In the genomic region with DNA sequence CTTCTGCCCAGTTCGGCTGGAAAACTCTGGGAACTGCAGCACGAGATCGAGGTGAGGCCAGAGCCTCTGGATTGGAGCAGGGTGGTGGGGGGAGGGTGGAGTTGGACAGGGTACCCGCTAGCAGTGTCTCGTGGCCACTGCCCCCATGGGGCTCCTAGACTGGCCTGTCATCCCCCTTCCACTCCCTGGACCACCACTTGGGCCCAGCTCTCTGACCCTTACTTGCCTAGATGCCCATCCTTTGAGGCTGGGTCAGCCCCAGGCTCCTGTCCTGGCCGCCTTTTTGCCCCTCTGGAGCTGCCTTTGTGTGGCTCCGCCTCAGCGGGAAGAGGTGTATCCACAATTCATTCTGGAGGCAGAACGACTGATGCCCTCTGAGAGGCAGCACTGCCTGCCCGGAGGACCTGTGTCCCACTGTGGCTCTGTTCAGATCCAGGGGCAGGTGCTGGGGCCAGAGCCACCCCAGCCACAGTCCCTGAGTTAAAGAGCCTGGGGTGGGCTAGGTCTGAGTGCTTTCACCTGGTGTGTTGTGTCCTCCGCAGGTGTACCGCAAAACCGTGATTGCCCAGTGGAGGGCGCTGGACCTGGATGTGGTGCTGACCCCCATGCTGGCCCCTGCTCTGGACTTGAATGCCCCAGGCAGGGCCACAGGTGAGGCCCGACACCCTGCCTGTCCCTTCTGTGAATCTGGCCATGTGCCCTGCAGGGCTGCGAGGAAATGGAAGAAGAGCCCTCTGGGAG, we compare ENCODE assay signal across 1 cellular context.
TF ChIP-seq lines count a peak whose summit lies in the region.

No MANE protein-coding gene starts in this region.

TF ChIP-seq in H1, 55 proteins besides CTCF, POLR2A, EP300 and RAD21:
- TF ChIP-seq CREB1 (IDR thresholded peaks at IDR 0.05) = peak; percentile 62; the same call in 1 of the 2 replicates
- TF ChIP-seq CBX5 (IDR thresholded peaks at IDR 0.05; ENCODE audit: low read depth, low read length) = no peak
- 0 out of 2 replicates have a peak, but pooled peaks have one; percentile 32 for TF ChIP-seq YY1 (IDR thresholded peaks at IDR 0.05; ENCODE audit: low read depth, low read length)
- 0 out of 2 replicates have a peak, but pooled peaks have one; percentile 57 for TF ChIP-seq TCF12 (IDR thresholded peaks at IDR 0.05; ENCODE audit: low read depth, low read length)
- 0 out of 4 replicates have a peak, but pooled peaks of 1 of the 2 experiments have one; percentile 37 for TF ChIP-seq SIN3A (conservative IDR thresholded peaks at IDR 0.05 in 1 of 2, IDR thresholded peaks at IDR 0.05 in 1 of 2; ENCODE audit: low read depth in 1 of 2, low read length in 2 of 2)
- TF ChIP-seq, protein P1, sequence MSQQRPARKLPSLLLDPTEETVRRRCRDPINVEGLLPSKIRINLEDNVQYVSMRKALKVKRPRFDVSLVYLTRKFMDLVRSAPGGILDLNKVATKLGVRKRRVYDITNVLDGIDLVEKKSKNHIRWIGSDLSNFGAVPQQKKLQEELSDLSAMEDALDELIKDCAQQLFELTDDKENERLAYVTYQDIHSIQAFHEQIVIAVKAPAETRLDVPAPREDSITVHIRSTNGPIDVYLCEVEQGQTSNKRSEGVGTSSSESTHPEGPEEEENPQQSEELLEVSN (IDR thresholded peaks at IDR 0.05) = 0 out of 2 replicates have a peak, but pooled peaks have one; percentile 18
- TF ChIP-seq RNF2 (IDR thresholded peaks at IDR 0.05; ENCODE audit: borderline replicate concordance, low read depth, low read length, missing control alignments, poor library complexity, severe bottlenecking) = no peak
- TF ChIP-seq, protein P2, sequence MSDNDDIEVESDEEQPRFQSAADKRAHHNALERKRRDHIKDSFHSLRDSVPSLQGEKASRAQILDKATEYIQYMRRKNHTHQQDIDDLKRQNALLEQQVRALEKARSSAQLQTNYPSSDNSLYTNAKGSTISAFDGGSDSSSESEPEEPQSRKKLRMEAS (IDR thresholded peaks at IDR 0.05) = peak; percentile 60
- no peak for TF ChIP-seq SIX5 (IDR thresholded peaks at IDR 0.05; ENCODE audit: low read depth, low read length)
- no peak for TF ChIP-seq POU5F1 (IDR thresholded peaks at IDR 0.05; ENCODE audit: low read depth, low read length)
- no peak for TF ChIP-seq RFX5 (IDR thresholded peaks at IDR 0.05; ENCODE audit: borderline replicate concordance, low read depth, low read length)
